ENCODE assay signal across 11 cellular contexts in genomic region chr17:55496094-55496881, GRCh38. TPM values are rescaled to one million over a fixed set of nuclear protein-coding genes. Genes with fewer than 3 reads are reported as not detected.
DNase-seq lines count a peak whose midpoint lies in the region; ATAC-seq and TF ChIP-seq lines count a peak whose summit lies in the region.
"Had no signal": no experiment of that assay in that cellular context is flagged by ENCODE, and none has a peak within 500 bp of the region (broad histone marks: within the 10 kb centered on the region; RNA-seq: fewer than 3 reads in every experiment).

No MANE protein-coding gene starts in this region.

- H4K91ac ChIP-seq in neuronal stem cell (ENCODE audit: low read depth, low read length, poor library complexity), result no peak overlapping the region

- peak overlapping the region; percentile 68 for H3K27ac Mint-ChIP-seq in Caco-2 (ENCODE audit: unreplicated experiment)
- H3K27ac Mint-ChIP-seq: activated B cell treated with CpG ODN at 0.5 μM for 24 hours had no signal

- peaks cover 20% of the 10 kb centered on the region for H3K4me1 Mint-ChIP-seq in Caco-2 (ENCODE audit: low read depth, unreplicated experiment)
- H3K4me1 Mint-ChIP-seq: activated B cell treated with CpG ODN at 0.5 μM for 24 hours had no signal

- H2BK120ac ChIP-seq in neuronal stem cell (ENCODE audit: low read depth, low read length), result no peak overlapping the region

- no peak overlapping the region for H3K23ac ChIP-seq in neuronal stem cell (ENCODE audit: low read depth, low read length, poor library complexity)

- ATAC-seq in HG03097 (IDR thresholded peaks at IDR 0.05; ENCODE audit: low FRiP score, unreplicated experiment) (no peak), HG02678 (IDR thresholded peaks at IDR 0.05; ENCODE audit: unreplicated experiment) (no peak), GM21737 (IDR thresholded peaks at IDR 0.05; ENCODE audit: unreplicated experiment) (no peak)

- H2AFZ ChIP-seq in neuronal stem cell (ENCODE audit: low read length), result peak overlapping the region; percentile 40

- H3K9me3 Mint-ChIP-seq in Caco-2 (ENCODE audit: unreplicated experiment), result no peaks in the 10 kb centered on the region
- H3K9me3 Mint-ChIP-seq: activated B cell treated with CpG ODN at 0.5 μM for 24 hours had no signal

- no peaks in the 10 kb centered on the region for H3K36me3 Mint-ChIP-seq in Caco-2 (ENCODE audit: insufficient read depth, unreplicated experiment)

- no TSS peak for BruUV-seq in Caco-2 (replicated peaks; lab: Mats Ljungman, UMichigan)

- no peaks in the 10 kb centered on the region for H3K79me1 ChIP-seq in neuronal stem cell (ENCODE audit: low read depth, low read length)

- WGBS in neuronal stem cell (ENCODE audit: extremely low coverage in 2 of 2, insufficient read length in 2 of 2, insufficient replicate concordance in 1 of 2), 2 donors, result no CpG with 5 or more reads among the region's 8 CpGs

- H3K9me3 ChIP-seq in Caco-2 (no peaks in the 10 kb centered on the region), neuronal stem cell (replicated peaks in 1 of 2; ENCODE audit: control insufficient read depth in 2 of 2, insufficient read depth in 1 of 2, low read depth in 1 of 2, low read length in 2 of 2) (no peaks in the 10 kb centered on the region)

- TF ChIP-seq CTCF in Caco-2 (IDR thresholded peaks at IDR 0.05; ENCODE audit: insufficient read depth in 1 of 2, low read depth in 1 of 2, low read length in 1 of 2, severe bottlenecking in 1 of 2, unreplicated experiment in 1 of 2), result no peak
- TF ChIP-seq CTCF in epithelial cell of proximal tubule (conservative IDR thresholded peaks at IDR 0.05; ENCODE audit: low read depth, low read length), result no peak

- H2BK12ac ChIP-seq in neuronal stem cell (ENCODE audit: low read length), result no peak overlapping the region

- no peak overlapping the region for H3K18ac ChIP-seq in neuronal stem cell (ENCODE audit: low read length)

- no peak overlapping the region for H2AK5ac ChIP-seq in neuronal stem cell (ENCODE audit: low read depth, low read length)

- no peak overlapping the region for H3K27ac ChIP-seq in neuronal stem cell (replicated peaks; ENCODE audit: low read length)

- H3K4me2 ChIP-seq in neuronal stem cell (ENCODE audit: insufficient read depth, low read length, poor library complexity, severe bottlenecking), result no peak overlapping the region

- CTCF ChIA-PET in Caco-2 (lab: Charles Lee), result no interaction called here

- no peak overlapping the region for H3K9ac ChIP-seq in neuronal stem cell (ENCODE audit: low read depth, low read length, poor library complexity)

- no peak overlapping the region for H3K4ac ChIP-seq in neuronal stem cell (ENCODE audit: low read length)

- no peaks in the 10 kb centered on the region for H3K27me3 ChIP-seq in Caco-2 (replicated peaks; ENCODE audit: control insufficient read depth, insufficient read depth, low read length)
- peaks cover 0 to 13% (median 0%) of the 10 kb centered on the region in 3 experiments for H3K27me3 ChIP-seq in neuronal stem cell (ENCODE audit: control insufficient read depth in 3 of 3, insufficient read depth in 3 of 3, low read depth in 1 of 3, low read length in 3 of 3)

- H3K4me1 ChIP-seq in Caco-2, result peaks cover 20% of the 10 kb centered on the region
- peaks cover 5 to 8% of the 10 kb centered on the region in 2 donors for H3K4me1 ChIP-seq in neuronal stem cell (ENCODE audit: control insufficient read depth in 2 of 2, insufficient read depth in 1 of 2, low read depth in 1 of 2, low read length in 2 of 2)

- H3K27me3 Mint-ChIP-seq in Caco-2 (ENCODE audit: insufficient read depth, unreplicated experiment), result no peaks in the 10 kb centered on the region

- intact Hi-C loops in Caco-2 (cut with micrococcal nuclease; ENCODE audit: unreplicated experiment), result loop anchor here (1.0 to 5.0 kb wide), 4 partner anchors 41 to 89 kb away; partner anchors contain the start of gene MMD

- no peak overlapping the region for H4K8ac ChIP-seq in neuronal stem cell (ENCODE audit: low read depth, low read length)

- H3K4me3 ChIP-seq in Caco-2 (ENCODE audit: low read depth, low read length) (no peak overlapping the region), epithelial cell of proximal tubule (ENCODE audit: low read depth, low read length) (no peak overlapping the region), neuronal stem cell (ENCODE audit: low read length in 2 of 2) (no peak overlapping the region)

- H3K36me3 ChIP-seq in Caco-2 (ENCODE audit: control insufficient read depth, insufficient read depth, low read length) (no peaks in the 10 kb centered on the region), neuronal stem cell (replicated peaks in 1 of 2; ENCODE audit: control insufficient read depth in 2 of 2, insufficient read depth in 2 of 2, low read length in 2 of 2) (no peaks in the 10 kb centered on the region)

- peak overlapping the region; percentile 49 for H3K4me3 Mint-ChIP-seq in Caco-2 (ENCODE audit: unreplicated experiment)
- H3K4me3 Mint-ChIP-seq: activated B cell treated with CpG ODN at 0.5 μM for 24 hours had no signal

- no peak overlapping the region for H3K14ac ChIP-seq in neuronal stem cell (ENCODE audit: low read length)

- H2BK15ac ChIP-seq in neuronal stem cell (ENCODE audit: low read length), result no peak overlapping the region

- DNase-seq in Caco-2, result peak; percentile 56 to 63
- DNase-seq in NCI-H82 (lab: John Stamatoyannopoulos, UW), result peak; percentile 82
- DNase-seq in epithelial cell of proximal tubule (ENCODE audit: low read depth), result peak; percentile 82
- DNase-seq in neuronal stem cell (ENCODE audit: low spot score), result no peak
- DNase-seq in iPS-NIHi7 (ENCODE audit: extremely low spot score), result no peak
- DNase-seq: activated B cell treated with CpG ODN at 0.5 μM for 24 hours, NCI-H187 treated with DMSO at 0.1 percent for 48 hours had no signal

- H2BK5ac ChIP-seq in neuronal stem cell (ENCODE audit: low read length), result no peak overlapping the region

- POLR2A ChIA-PET in Caco-2 (lab: Charles Lee), result no interaction called here

RNA-seq across cellular contexts. Expression of gene SMIM36, which starts 15.0 kb away (rescaled TPM):
- total RNA-seq in Caco-2 (2022), result not detected in 2 replicates
- total RNA-seq in epithelial cell of proximal tubule, result not detected in 2 replicates
- not detected for polyA plus RNA-seq in neuronal stem cell (2013, experiment 1 of 2)
- polyA plus RNA-seq in neuronal stem cell (2013, experiment 2 of 2), result not detected
- total RNA-seq: activated B cell treated with CpG ODN at 0.5 μM for 24 hours, kidney epithelial cell had no signal

Comparison
In these comparisons a context has a peak if more than half of its experiments do, and no peak if none do; other contexts are left out.
1. DNase-seq: peak in Caco-2 (2 of 2), NCI-H82 (single experiment) and epithelial cell of proximal tubule (single experiment); none in neuronal stem cell (single experiment) and iPS-NIHi7 (single experiment).